ENCODE assay signal across 16 cellular contexts in the genomic region with DNA sequence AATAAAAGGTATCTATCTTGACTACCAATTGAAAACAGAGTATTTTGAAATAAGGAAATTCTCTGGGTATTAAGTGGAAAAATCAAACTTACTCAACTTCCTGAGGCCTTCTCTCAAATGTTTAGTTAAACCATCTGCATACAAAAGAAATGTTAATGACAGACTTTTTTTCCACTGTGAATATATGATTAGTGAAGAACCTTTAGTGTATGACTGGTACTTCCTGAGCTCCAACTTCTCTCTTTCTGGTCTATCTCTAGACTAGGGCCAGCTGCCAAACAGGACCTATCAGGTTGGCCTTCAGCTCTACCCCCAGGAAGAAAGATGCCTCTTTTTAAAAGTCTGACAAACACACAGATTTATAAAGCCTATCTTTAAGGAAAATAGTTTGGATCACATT.
DNase-seq lines count a peak whose midpoint lies in the region; ATAC-seq and TF ChIP-seq lines count a peak whose summit lies in the region.
"Had no signal": no experiment of that assay in that cellular context is flagged by ENCODE, and none has a peak within 500 bp of the region (broad histone marks: within the 10 kb centered on the region; RNA-seq: fewer than 3 reads in every experiment).

No MANE protein-coding gene starts in this region.

- H3K4me2 ChIP-seq in PC-3 (ENCODE audit: low read length) = no peak overlapping the region

- H3K4me3 Mint-ChIP-seq in dendritic cell treated with granulocyte-macrophage colony-stimulating factor and Interleukin-4, amounts not matched to agents 40 ng/mL and 50 ng/mL, for 4 days = no peak overlapping the region
- no peak overlapping the region for H3K4me3 Mint-ChIP-seq in stimulated activated memory B cell treated with anti-CD40 and anti-IgM and Interleukin-4, amounts not matched to agents 10 μg/mL and 1 μg/mL and 100 μg/mL, for 72 hours
- H3K4me3 Mint-ChIP-seq: naive B cell had no signal

- no peaks in the 10 kb centered on the region for H3F3A ChIP-seq in PC-3 (ENCODE audit: low read length, unreplicated experiment)

- H3K27me3 ChIP-seq in PC-3 (ENCODE audit: low read length) = no peaks in the 10 kb centered on the region
- H3K27me3 ChIP-seq: SJCRH30 had no signal

- peaks cover 16% of the 10 kb centered on the region for H3K4me1 Mint-ChIP-seq in dendritic cell treated with granulocyte-macrophage colony-stimulating factor and Interleukin-4, amounts not matched to agents 40 ng/mL and 50 ng/mL, for 4 days (ENCODE audit: low read depth)
- H3K4me1 Mint-ChIP-seq in stimulated activated memory B cell treated with anti-CD40 and anti-IgM and Interleukin-4, amounts not matched to agents 10 μg/mL and 1 μg/mL and 100 μg/mL, for 72 hours = peaks cover 6% of the 10 kb centered on the region

- ATAC-seq in activated CD4-positive, CD25-positive, alpha-beta regulatory T cell treated with anti-CD3 and anti-CD28 coated beads, Interleukin-2, amount 50 U/mL, for 24 hours = peak; percentile 47 to 62
- ATAC-seq in PC-3 = peak; percentile 51
- ATAC-seq in stimulated activated memory B cell treated with anti-CD40 and anti-IgM and Interleukin-4, amounts not matched to agents 10 μg/mL and 1 μg/mL and 100 μg/mL, for 72 hours = peak; percentile 73
- ATAC-seq: sciatic nerve had no signal

- no TSS peak for BruUV-seq in PC-3 (replicated peaks; lab: Mats Ljungman, UMichigan)

- POLR2A ChIA-PET in PC-3 (lab: Charles Lee; ENCODE audit: unreplicated experiment) = interaction anchor here (0.6 kb wide), 2 partner anchors 37 to 425 kb away, joined by 3 to 6 read pairs; no protein-coding TSS in a partner anchor

- no peaks in the 10 kb centered on the region for H3K79me2 ChIP-seq in PC-3 (ENCODE audit: low read length)

- no peak overlapping the region for H3K4me3 ChIP-seq in PC-3 (ENCODE audit: low read length)
- H3K4me3 ChIP-seq: SJCRH30 had no signal

- H3K9me2 ChIP-seq in PC-3 (replicated peaks; ENCODE audit: low read length) = no peaks in the 10 kb centered on the region

- H3K27ac ChIP-seq in PC-3 (ENCODE audit: low read length) = no peak overlapping the region
- H3K27ac ChIP-seq: SJCRH30 had no signal

- H3K9me3 Mint-ChIP-seq in dendritic cell treated with granulocyte-macrophage colony-stimulating factor and Interleukin-4, amounts not matched to agents 40 ng/mL and 50 ng/mL, for 4 days = no peaks in the 10 kb centered on the region
- H3K9me3 Mint-ChIP-seq in stimulated activated memory B cell treated with anti-CD40 and anti-IgM and Interleukin-4, amounts not matched to agents 10 μg/mL and 1 μg/mL and 100 μg/mL, for 72 hours = no peaks in the 10 kb centered on the region
- H3K9me3 Mint-ChIP-seq: naive B cell had no signal

- CTCF ChIA-PET in PC-3 (lab: Charles Lee) = no interaction called here

- 0 out of 2 replicates have a peak, but pooled peaks cover 4% of the 10 kb centered on the region for H4K20me1 ChIP-seq in PC-3 (ENCODE audit: low read length)

- no peak overlapping the region for H3K9ac ChIP-seq in PC-3 (ENCODE audit: low read length)

- H3K36me3 Mint-ChIP-seq in dendritic cell treated with granulocyte-macrophage colony-stimulating factor and Interleukin-4, amounts not matched to agents 40 ng/mL and 50 ng/mL, for 4 days (ENCODE audit: low read depth) = peaks cover 77% of the 10 kb centered on the region
- peaks cover 7% of the 10 kb centered on the region for H3K36me3 Mint-ChIP-seq in stimulated activated memory B cell treated with anti-CD40 and anti-IgM and Interleukin-4, amounts not matched to agents 10 μg/mL and 1 μg/mL and 100 μg/mL, for 72 hours

- no peak overlapping the region for H2AFZ ChIP-seq in PC-3 (ENCODE audit: low read length)

- intact Hi-C loops in PC-3 (cut with micrococcal nuclease) = loop anchor here (10.0 kb wide), 1 partner anchor 105 kb away; a partner anchor contains a TSS
- intact Hi-C loops in dendritic cell treated with granulocyte-macrophage colony-stimulating factor and Interleukin-4, amounts not matched to agents 40 ng/mL and 50 ng/mL, for 4 days (cut with micrococcal nuclease) = loop anchor here (10.0 kb wide), 3 partner anchors 125 to 345 kb away; no protein-coding TSS in a partner anchor

- H3K27me3 Mint-ChIP-seq in dendritic cell treated with granulocyte-macrophage colony-stimulating factor and Interleukin-4, amounts not matched to agents 40 ng/mL and 50 ng/mL, for 4 days = no peaks in the 10 kb centered on the region
- H3K27me3 Mint-ChIP-seq in stimulated activated memory B cell treated with anti-CD40 and anti-IgM and Interleukin-4, amounts not matched to agents 10 μg/mL and 1 μg/mL and 100 μg/mL, for 72 hours = no peaks in the 10 kb centered on the region
- H3K27me3 Mint-ChIP-seq: naive B cell had no signal

- 0 out of 2 replicates have a peak, but pooled peaks cover 4% of the 10 kb centered on the region for H3K36me3 ChIP-seq in PC-3 (ENCODE audit: low read depth, low read length)

- H3K27ac Mint-ChIP-seq in dendritic cell treated with granulocyte-macrophage colony-stimulating factor and Interleukin-4, amounts not matched to agents 40 ng/mL and 50 ng/mL, for 4 days = peak overlapping the region; percentile 47
- peak overlapping the region; percentile 66 for H3K27ac Mint-ChIP-seq in stimulated activated memory B cell treated with anti-CD40 and anti-IgM and Interleukin-4, amounts not matched to agents 10 μg/mL and 1 μg/mL and 100 μg/mL, for 72 hours

- DNase-seq in activated CD4-positive, CD25-positive, alpha-beta regulatory T cell (lab: John Stamatoyannopoulos, UW) = no peak
- DNase-seq in PC-3 (no peak), SIG-M5 treated with dmso at 0.1 percent for 504 hours (lab: John Stamatoyannopoulos, UW; ENCODE audit: unreplicated experiment) (no peak), NCI-H1092 (lab: John Stamatoyannopoulos, UW) (no peak)
- no peak for DNase-seq in activated effector memory CD4-positive, alpha-beta T cell treated with Interleukin-2 at 50 U/mL for 16 hours
- DNase-seq: 8988T; activated CD4-positive, alpha-beta T cell treated with anti-CD3 and anti-CD28 coated beads for 4 hours; Calu3; naive B cell; NCI-H1417 treated with DMSO at 0.1 percent for 48 hours; NCI-H526 treated with DMSO at 0.1 percent for 48 hours; SJCRH30 had no signal

- TF ChIP-seq CTCF in PC-3 (conservative IDR thresholded peaks at IDR 0.05; ENCODE audit: low read depth, low read length) = no peak

- peaks cover 12% of the 10 kb centered on the region for H3K4me1 ChIP-seq in PC-3 (ENCODE audit: insufficient read depth, low read length)
- H3K4me1 ChIP-seq: SJCRH30 had no signal

- H3K9me3 ChIP-seq in PC-3 (ENCODE audit: low read length) = no peaks in the 10 kb centered on the region
- H3K9me3 ChIP-seq: SJCRH30 had no signal
